8 cellular contexts compared by ENCODE assay signal in genomic region chr10:114938818-114939193, GRCh38. TPM values are rescaled to one million over a fixed set of nuclear protein-coding genes. Genes with fewer than 3 reads are reported as not detected.
DNase-seq lines count a peak whose midpoint lies in the region; ATAC-seq and TF ChIP-seq lines count a peak whose summit lies in the region.

No MANE protein-coding gene starts in this region.

- no peaks in the 10 kb centered on the region; the same call in 1 of the 2 replicates for H3K9me2 ChIP-seq in GM23338 (ENCODE audit: insufficient read depth)

- no peak for TF ChIP-seq EP300 in gastroesophageal sphincter (IDR thresholded peaks at IDR 0.05)

- no peaks in the 10 kb centered on the region for H3K9me3 ChIP-seq in gastroesophageal sphincter

- DNase-seq in GM23338 (ENCODE audit: low spot score), result no peak
- no peak for DNase-seq in T-cell

- no peak for TF ChIP-seq POLR2A in gastroesophageal sphincter (IDR thresholded peaks at IDR 0.05)

- H3K27me3 Mint-ChIP-seq in GM23338 (ENCODE audit: insufficient read depth, low read depth, poor library complexity), result peaks cover 6% of the 10 kb centered on the region
- peaks cover 0 to 5% of the 10 kb centered on the region in 2 donors for H3K27me3 Mint-ChIP-seq in T-cell

- no peak for TF ChIP-seq CTCF in GM23338 (conservative IDR thresholded peaks at IDR 0.05; ENCODE audit: low read depth in 2 of 2)
- no peak for TF ChIP-seq CTCF in gastroesophageal sphincter (IDR thresholded peaks at IDR 0.05)

- whole genome bisulfite sequencing in gastroesophageal sphincter (ENCODE audit: low coverage in 1 of 2), 2 donors, result 7 to 25% methylated on average over 6 of the region's 6 CpGs

- H3K27me3 ChIP-seq in GM23338 (ENCODE audit: insufficient read depth) (no peaks in the 10 kb centered on the region), gastroesophageal sphincter (no peaks in the 10 kb centered on the region)

- no peaks in the 10 kb centered on the region for H3F3A ChIP-seq in GM23338 (replicated peaks; ENCODE audit: low read depth)

- H3K4me1 ChIP-seq in GM23338 (ENCODE audit: insufficient read depth), result peaks cover 6% of the 10 kb centered on the region
- H3K4me1 ChIP-seq in gastroesophageal sphincter, result peaks cover 4 to 30% (median 7%) of the 10 kb centered on the region in 3 donors

- H3K79me2 ChIP-seq in GM23338 (replicated peaks; ENCODE audit: insufficient read depth), result peaks cover 55% of the 10 kb centered on the region

- H3K27ac Mint-ChIP-seq in GM23338, result peak overlapping the region; percentile 99
- H3K27ac Mint-ChIP-seq in T-cell, result peak overlapping the region; percentile 91 to 94

- CTCF ChIA-PET in T-cell (lab: Charles Lee), result no interaction called here

- ATAC-seq in GM23338 (no peak), T-cell (replicated peaks in 1 of 4) (no peak), gastroesophageal sphincter (no peak), HG03342 (IDR thresholded peaks at IDR 0.05; ENCODE audit: unreplicated experiment) (no peak), GM21447 (IDR thresholded peaks at IDR 0.05; ENCODE audit: unreplicated experiment) (no peak), HG03045 (IDR thresholded peaks at IDR 0.05; ENCODE audit: unreplicated experiment) (no peak), HG03432 (IDR thresholded peaks at IDR 0.05; ENCODE audit: unreplicated experiment) (no peak)

- H3K4me1 Mint-ChIP-seq in GM23338 (peaks cover 10% of the 10 kb centered on the region; the same call in 1 of the 3 replicates), T-cell (peaks cover 29 to 42% (median 38%) of the 10 kb centered on the region in 3 donors)

- H3K9me3 Mint-ChIP-seq in GM23338 (no peaks in the 10 kb centered on the region; the same call in 2 of the 3 replicates), T-cell (no peaks in the 10 kb centered on the region)

- H3K36me3 Mint-ChIP-seq in GM23338 (ENCODE audit: low read depth) (peaks cover 26% of the 10 kb centered on the region), T-cell (peaks cover 14% of the 10 kb centered on the region)

- H3K4me2 ChIP-seq in GM23338, result peak overlapping the region; percentile 78

- H2AFZ ChIP-seq in GM23338, result no peak overlapping the region

- POLR2A ChIA-PET in T-cell (lab: Charles Lee), result no interaction called here

- H3K4me3 ChIP-seq in GM23338, result peak overlapping the region; percentile 74
- peak overlapping the region; percentile 88 to 90 for H3K4me3 ChIP-seq in gastroesophageal sphincter
- H3K4me3 ChIP-seq in skin epidermis, result peak overlapping the region; percentile 73 to 99 (median 85)

- peaks cover 5% of the 10 kb centered on the region; the same call in 1 of the 2 replicates for H4K20me1 ChIP-seq in GM23338 (replicated peaks; ENCODE audit: insufficient read depth)

- H3K27ac ChIP-seq in GM23338 (ENCODE audit: low read depth) (peak overlapping the region; percentile 76; the same call in 1 of the 2 replicates), gastroesophageal sphincter (peak overlapping the region in 3 of 4 donors; percentile 85 to 88 (median 88)), skin epidermis (peak overlapping the region in 20 of 21 experiments; percentile 88 to 98 (median 93))

- H3K36me3 ChIP-seq in GM23338 (ENCODE audit: insufficient read depth), result peaks cover 7% of the 10 kb centered on the region; the same call in 1 of the 2 replicates
- peaks cover 0 to 27% of the 10 kb centered on the region in 2 donors for H3K36me3 ChIP-seq in gastroesophageal sphincter

- H3K4me3 Mint-ChIP-seq in GM23338 (peak overlapping the region; percentile 98), T-cell (peak overlapping the region; percentile 94 to 99 (median 97))

TF ChIP-seq in GM23338, 12 proteins besides CTCF, POLR2A, EP300 and RAD21:
- TF ChIP-seq NANOG (IDR thresholded peaks at IDR 0.05; ENCODE audit: borderline replicate concordance), result no peak
TF ChIP-seq in GM23338: peak in this region for 0.

RNA-seq across cellular contexts. Expression of gene TRUB1, which starts 0.8 kb away (rescaled TPM):
- 32.7 and 34.5 TPM in 2 replicates for total RNA-seq in GM23338 (2014; rRNA removed; shearing (Covaris generic))
- 15.0 and 15.5 TPM in 2 replicates for polyA plus RNA-seq in GM23338 (2016; fragmentation: Nextera tagmentation; extraction: Ambion mirVana)
- total RNA-seq in T-cell (10 to 100 TPM in 3 of 5 donors, 1 to 10 TPM in 2; 8.8 to 17.0 (median 11.0) TPM), gastroesophageal sphincter (10 to 100 TPM; 11.8 to 16.8 (median 15.2) TPM)
